Comparison of ENCODE assay signal across 10 cellular contexts in the genomic region with DNA sequence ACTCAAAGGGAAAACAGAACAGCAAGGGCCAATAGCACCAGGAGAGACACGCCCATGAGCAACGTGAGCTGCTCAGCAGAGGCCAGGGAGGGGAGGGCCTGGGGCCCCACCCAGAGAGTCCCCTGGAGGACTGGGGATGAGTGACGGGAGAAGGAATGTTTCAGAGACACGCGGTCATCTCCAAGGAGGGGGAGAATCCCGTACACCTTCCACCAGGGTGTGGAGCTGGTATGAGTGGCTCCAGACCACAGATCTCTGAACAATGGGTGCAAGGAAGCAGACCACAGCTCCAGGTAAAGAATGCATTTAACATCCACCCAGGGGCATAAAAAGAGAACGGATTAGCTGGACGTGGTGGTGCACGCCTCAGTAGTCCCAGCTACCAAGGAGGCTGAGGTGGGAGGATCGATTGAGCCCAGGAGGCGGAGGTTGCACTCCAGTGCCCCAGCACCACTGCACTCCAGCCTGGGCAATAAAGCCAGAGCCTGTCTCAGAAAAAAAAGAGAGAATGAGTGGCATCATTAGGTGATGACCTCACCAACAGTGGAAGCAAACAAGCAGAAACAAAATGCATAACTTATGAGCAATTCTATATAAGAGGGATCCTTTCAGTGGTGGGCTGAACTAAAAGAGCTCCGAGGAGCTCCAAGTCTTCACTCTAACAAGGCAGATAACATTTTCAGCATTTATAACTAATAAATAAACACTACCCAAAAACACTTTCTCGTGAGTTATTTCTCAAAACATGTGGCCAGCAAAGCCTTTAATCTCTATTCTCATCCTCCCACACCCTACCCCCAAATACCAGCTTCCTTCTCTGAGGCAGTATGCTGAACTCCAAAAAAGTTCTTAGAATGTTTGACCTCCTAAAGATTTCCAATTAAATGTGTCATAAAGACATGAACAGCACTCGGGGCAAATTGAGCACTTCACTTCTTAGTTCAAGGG. TPM values are rescaled to one million over a fixed set of nuclear protein-coding genes. Genes with fewer than 3 reads are reported as not detected.
DNase-seq lines count a peak whose midpoint lies in the region; ATAC-seq and TF ChIP-seq lines count a peak whose summit lies in the region.
"Had no signal": no experiment of that assay in that cellular context is flagged by ENCODE, and none has a peak within 500 bp of the region (broad histone marks: within the 10 kb centered on the region; RNA-seq: fewer than 3 reads in every experiment).

No MANE protein-coding gene starts in this region.

- H3K9me3 Mint-ChIP-seq in chondrocyte (ENCODE audit: low read depth) = no peaks in the 10 kb centered on the region

- H3K27ac ChIP-seq in KOPT-K1 (ENCODE audit: low read depth, low read length, poor library complexity, severe bottlenecking) = peak overlapping the region; percentile 38
- H3K27ac ChIP-seq in thyroid gland = peak overlapping the region in 1 of 3 donors; percentile 1

- H3K36me3 Mint-ChIP-seq in chondrocyte (ENCODE audit: low read depth) = no peaks in the 10 kb centered on the region

- peaks cover 59% of the 10 kb centered on the region for H3K4me1 Mint-ChIP-seq in chondrocyte (ENCODE audit: low read depth)

- H3K27ac Mint-ChIP-seq in chondrocyte (ENCODE audit: unreplicated experiment) = peak overlapping the region; percentile 90

- H3K4me1 ChIP-seq in thyroid gland = peaks cover 33 to 64% of the 10 kb centered on the region in 2 donors

- no peaks in the 10 kb centered on the region for H3K27me3 ChIP-seq in thyroid gland

- TF ChIP-seq POLR2A in thyroid gland (IDR thresholded peaks at IDR 0.05) = no peak

- WGBS in thyroid gland, 2 donors = 69 to 76% methylated on average over 14 of the region's 14 CpGs

- no peak overlapping the region for H3K4me3 ChIP-seq in thyroid gland (replicated peaks in 1 of 3)

- no peak overlapping the region for H3K4me3 Mint-ChIP-seq in chondrocyte (ENCODE audit: unreplicated experiment)

- H3K9me3 ChIP-seq in KOPT-K1 (ENCODE audit: insufficient read depth, low read length, poor library complexity, severe bottlenecking) (no peaks in the 10 kb centered on the region), thyroid gland (no peaks in the 10 kb centered on the region)

- no peak for ATAC-seq in HG02588 (IDR thresholded peaks at IDR 0.05; ENCODE audit: unreplicated experiment)

- intact Hi-C loops in thyroid gland (cut with DNase I) = loop anchor here (10.0 kb wide), 1 partner anchor 56 kb away; no protein-coding TSS in a partner anchor

- H3K27me3 Mint-ChIP-seq in chondrocyte (ENCODE audit: low read depth) = no peaks in the 10 kb centered on the region

- DNase-seq in AG08395 (ENCODE audit: low spot score) = peak; percentile 30
- no peak for DNase-seq in chondrocyte (ENCODE audit: low spot score)
- peak; percentile 56 for DNase-seq in myocyte (ENCODE audit: low read depth)
- DNase-seq in thyroid gland = no peak
- DNase-seq in activated CD4-positive, alpha-beta T cell treated with anti-CD3 and anti-CD28 coated beads for 4 hours = no peak
- DNase-seq in NCI-H510A treated with DMSO at 0.1 percent for 48 hours (lab: John Stamatoyannopoulos, UW) = no peak
- DNase-seq: DMS153, MM.1S had no signal

- TF ChIP-seq CTCF in chondrocyte (IDR thresholded peaks at IDR 0.05) = no peak
- no peak for TF ChIP-seq CTCF in thyroid gland (IDR thresholded peaks at IDR 0.05)

- peaks cover 65% of the 10 kb centered on the region for H3K36me3 ChIP-seq in KOPT-K1 (ENCODE audit: insufficient read depth, low read length)
- no peaks in the 10 kb centered on the region for H3K36me3 ChIP-seq in thyroid gland

RNA-seq across cellular contexts. Expression of a gene that starts 12.5 kb away (rescaled TPM):
- total RNA-seq in chondrocyte = 963 to 1,130 TPM (median 970 TPM) in 3 replicates
- total RNA-seq in myocyte = 1,253 and 1,265 TPM in 2 replicates
- polyA plus RNA-seq in myocyte (2012) = 2,472 TPM
- 1,000 to 10,000 TPM in 3 of 4 donors, 100 to 1,000 TPM in 1; 978 to 1,211 (median 1,123) TPM for total RNA-seq in thyroid gland

Comparison
In these comparisons a context has a peak if more than half of its experiments do, and no peak if none do; other contexts are left out.
1. DNase-seq: peak in AG08395 (single experiment) and myocyte (single experiment); none in chondrocyte (single experiment), thyroid gland (0 of 2), activated CD4-positive, alpha-beta T cell treated with anti-CD3 and anti-CD28 coated beads for 4 hours (0 of 2) and NCI-H510A treated with DMSO at 0.1 percent for 48 hours (single experiment).